In genomic region chr6:20173833-20174796, GRCh38 we compare ENCODE assay signal across 1 cellular context.
TF ChIP-seq lines count a peak whose summit lies in the region.

No MANE protein-coding gene starts in this region.

TF ChIP-seq in GM23338, 12 proteins besides CTCF, POLR2A, EP300 and RAD21 (continued from another document):
- no peak for TF ChIP-seq ZNF462 (CRISPR knock-in tag; IDR thresholded peaks at IDR 0.05)
- no peak for TF ChIP-seq POLR2AphosphoS5 (IDR thresholded peaks at IDR 0.05; ENCODE audit: low read depth)
- TF ChIP-seq ZNF114 (CRISPR knock-in tag; IDR thresholded peaks at IDR 0.05), result no peak
- no peak for TF ChIP-seq REST (IDR thresholded peaks at IDR 0.05; ENCODE audit: unreplicated experiment)
- no peak for TF ChIP-seq ZNF331 (CRISPR knock-in tag; IDR thresholded peaks at IDR 0.05; ENCODE audit: low read depth)
- TF ChIP-seq CREB1 (CRISPR knock-in tag; IDR thresholded peaks at IDR 0.05; ENCODE audit: low read depth), result no peak
